9 cellular contexts compared by ENCODE assay signal in genomic region chr10:47383254-47384147, GRCh38. TPM values are rescaled to one million over a fixed set of nuclear protein-coding genes. Genes with fewer than 3 reads are reported as not detected.
DNase-seq lines count a peak whose midpoint lies in the region; TF ChIP-seq lines count a peak whose summit lies in the region.
"Had no signal": no experiment of that assay in that cellular context is flagged by ENCODE, and none has a peak within 500 bp of the region (broad histone marks: within the 10 kb centered on the region; RNA-seq: fewer than 3 reads in every experiment).

No MANE protein-coding gene starts in this region.

- H3K27me3 ChIP-seq in iPS DF 6.9 (ENCODE audit: control insufficient read depth, insufficient read depth, low read length) (no peaks in the 10 kb centered on the region; the same call in 1 of the 2 replicates), smooth muscle cell (ENCODE audit: low read depth) (no peaks in the 10 kb centered on the region)

- no peak overlapping the region for H3K9ac ChIP-seq in smooth muscle cell (ENCODE audit: low read depth)

- peak overlapping the region; percentile 82 for H3K4me3 Mint-ChIP-seq in HFFc6

- H3K4me1 Mint-ChIP-seq in HFFc6 (ENCODE audit: low read depth): peaks cover 13% of the 10 kb centered on the region

- peaks cover 42% of the 10 kb centered on the region for H3K27me3 Mint-ChIP-seq in HFFc6 (ENCODE audit: insufficient read depth)

- no peaks in the 10 kb centered on the region for H3K4me1 ChIP-seq in iPS DF 6.9 (ENCODE audit: control insufficient read depth, insufficient read depth, low read length)
- peaks cover 3% of the 10 kb centered on the region for H3K4me1 ChIP-seq in smooth muscle cell (ENCODE audit: low read depth)

- 0 out of 2 replicates have a peak, but pooled peaks cover 7% of the 10 kb centered on the region for H3K9me3 Mint-ChIP-seq in HFFc6

- peak; percentile 49 for DNase-seq in Ammon's horn (ENCODE audit: low spot score)
- no peak for DNase-seq in HFFc6
- no peak for DNase-seq in iPS DF 6.9 (ENCODE audit: low read depth, low spot score)
- no peak for DNase-seq in smooth muscle cell (lab: John Stamatoyannopoulos, UW; ENCODE audit: unreplicated experiment)
- DNase-seq in SKM-1 treated with dmso at 0.1 percent for 144 hours (lab: John Stamatoyannopoulos, UW; ENCODE audit: unreplicated experiment): no peak
- no peak for DNase-seq in RKO (ENCODE audit: low spot score)
- DNase-seq in kidney tubule cell (ENCODE audit: low spot score): no peak

- H3K79me2 ChIP-seq in smooth muscle cell (ENCODE audit: low read depth): no peaks in the 10 kb centered on the region

- no CpG with 5 or more reads among the region's 9 CpGs for WGBS in iPS DF 6.9 (ENCODE audit: insufficient coverage, insufficient read length)
- 5% methylated on average over 9 of the region's 9 CpGs for WGBS in smooth muscle cell (ENCODE audit: low lambda C conversion rate)

- H3F3A ChIP-seq in smooth muscle cell (ENCODE audit: low read depth): peaks cover 7% of the 10 kb centered on the region

- H3K9me3 ChIP-seq in iPS DF 6.9 (ENCODE audit: control insufficient read depth, insufficient read depth, low read length) (no peaks in the 10 kb centered on the region), smooth muscle cell (replicated peaks; ENCODE audit: low read depth) (no peaks in the 10 kb centered on the region)

- peak overlapping the region; percentile 76 for H2AFZ ChIP-seq in smooth muscle cell (ENCODE audit: low read depth)

- H3K4me2 ChIP-seq in smooth muscle cell: peak overlapping the region; percentile 91

- H3K27ac ChIP-seq in VCaP (peak overlapping the region; percentile 47; the same call in 1 of the 2 replicates), iPS DF 6.9 (ENCODE audit: low read length) (no peak overlapping the region), smooth muscle cell (ENCODE audit: low read depth) (no peak overlapping the region)

- no peaks in the 10 kb centered on the region for H3K36me3 ChIP-seq in iPS DF 6.9 (ENCODE audit: control insufficient read depth, insufficient read depth, low read length)
- H3K36me3 ChIP-seq in smooth muscle cell (ENCODE audit: low read depth): no peaks in the 10 kb centered on the region

- TF ChIP-seq CTCF in HFFc6 (IDR thresholded peaks at IDR 0.05) (no peak), VCaP (conservative IDR thresholded peaks at IDR 0.05) (no peak), smooth muscle cell (IDR thresholded peaks at IDR 0.05; ENCODE audit: borderline replicate concordance, insufficient read depth, poor library complexity, severe bottlenecking) (no peak)

- H4K20me1 ChIP-seq in smooth muscle cell (ENCODE audit: low read depth): no peaks in the 10 kb centered on the region

- H3K4me3 ChIP-seq in iPS DF 6.9 (ENCODE audit: low read length) (peak overlapping the region; percentile 89), smooth muscle cell (peak overlapping the region; percentile 69)

- H3K27ac Mint-ChIP-seq in HFFc6: no peak overlapping the region

- peaks cover 7% of the 10 kb centered on the region; the same call in 1 of the 2 replicates for H3K36me3 Mint-ChIP-seq in HFFc6 (ENCODE audit: low read depth)

RNA-seq across cellular contexts. Expression of gene ZNF488, which starts 0.6 kb away (rescaled TPM):
- under 1 TPM in 3 of 6 experiments, not detected in 3; 0.05 to 0.07 (median 0.07) TPM for total RNA-seq in HFFc6 (2021; fragmentation: NEBNext Ultra II Directional; extraction: Animal tissue kit (Norgen Biotek cat#: 25700))
- total RNA-seq in smooth muscle cell: 0.31 and 1.1 TPM in 2 replicates
- polyA plus RNA-seq in smooth muscle cell: 3.1 TPM in 1 of 2 replicates, not detected in the other
- total RNA-seq: pulmonary artery endothelial cell had no signal

RNA-seq across cellular contexts. Expression of gene RBP3, which starts 35.3 kb away (rescaled TPM):
- total RNA-seq in HFFc6 (2021; fragmentation: NEBNext Ultra II Directional; extraction: Animal tissue kit (Norgen Biotek cat#: 25700)): not detected
- total RNA-seq in smooth muscle cell: not detected in 2 replicates
- not detected in 2 replicates for polyA plus RNA-seq in smooth muscle cell
- total RNA-seq: pulmonary artery endothelial cell had no signal
